26 cellular contexts compared by ENCODE assay signal in genomic region chr22:32706149-32706548, GRCh38.
A peak's percentile ranks its signal among the peaks of the same experiment; 100 is the strongest.
DNase-seq lines count a peak whose midpoint lies in the region; ATAC-seq and TF ChIP-seq lines count a peak whose summit lies in the region.
"Had no signal": no experiment of that assay in that cellular context is flagged by ENCODE, and none has a peak within 500 bp of the region (broad histone marks: within the 10 kb centered on the region; RNA-seq: fewer than 3 reads in every experiment).

No MANE protein-coding gene starts in this region.

- DNase-seq in DMS 273 (lab: John Stamatoyannopoulos, UW; ENCODE audit: unreplicated experiment) (peak; percentile 0), DMS 273 treated with DMSO at 0.1 percent for 48 hours (lab: John Stamatoyannopoulos, UW) (no peak), GM23338 (ENCODE audit: low spot score) (peak; percentile 29), OCI-M1 (lab: John Stamatoyannopoulos, UW) (peak; percentile 70), endodermal cell (no peak), NCI-H748 (lab: John Stamatoyannopoulos, UW; ENCODE audit: unreplicated experiment) (no peak)
- no peak for DNase-seq in activated CD8-positive, alpha-beta memory T cell treated with anti-CD3 and anti-CD28 coated beads, Interleukin-2, amount 50 U/mL, for 4 hours
- DNase-seq: activated CD4-positive, alpha-beta T cell treated with anti-CD3 and anti-CD28 coated beads, Interleukin-2, amount 50 U/mL, for 4 hours; activated gamma-delta T cell treated with Interleukin-2 at 50 U/mL for 16 hours; activated T-cell treated with anti-CD3 and anti-CD28 coated beads for 4 hours; anterior cingulate cortex; BE2C; central memory CD4-positive, alpha-beta T cell; COR-L47; MG63; NCI-H2029; NCI-H510A treated with DMSO at 0.1 percent for 48 hours; occipital lobe; SHP77; spleen; stomach; T-helper 17 cell had no signal

- no peak for TF ChIP-seq CTCF in GM23338 (conservative IDR thresholded peaks at IDR 0.05; ENCODE audit: low read depth in 2 of 2)
- TF ChIP-seq CTCF in endodermal cell (conservative IDR thresholded peaks at IDR 0.05) = no peak

- H3K27me3 Mint-ChIP-seq in GM23338 (ENCODE audit: insufficient read depth, low read depth, poor library complexity) = peaks cover 4% of the 10 kb centered on the region
- peaks cover 5% of the 10 kb centered on the region for H3K27me3 Mint-ChIP-seq in endodermal cell (ENCODE audit: insufficient read depth)

- H3K4me1 Mint-ChIP-seq in GM23338 (no peaks in the 10 kb centered on the region), endodermal cell (no peaks in the 10 kb centered on the region)
- H3K4me1 Mint-ChIP-seq: T-helper 17 cell had no signal

- WGBS in endodermal cell (ENCODE audit: insufficient coverage in 1 of 2, insufficient read length in 1 of 2), 2 experiments = 83 to 93% methylated on average over 1 to 3 of the region's 5 CpGs

- H3K27ac ChIP-seq in GM23338 (ENCODE audit: low read depth) (no peak overlapping the region), endodermal cell (ENCODE audit: low read depth, low read length) (no peak overlapping the region)
- H3K27ac ChIP-seq: 22Rv1, epithelial cell of prostate, gastroesophageal sphincter, spleen, stomach had no signal

- H4K20me1 ChIP-seq in GM23338 (replicated peaks; ENCODE audit: insufficient read depth) = no peaks in the 10 kb centered on the region

- no peak overlapping the region for H3K27ac Mint-ChIP-seq in GM23338
- H3K27ac Mint-ChIP-seq in endodermal cell = no peak overlapping the region
- H3K27ac Mint-ChIP-seq: T-helper 17 cell had no signal

- H2AFZ ChIP-seq in GM23338 = no peak overlapping the region

- H3K9me3 ChIP-seq in endodermal cell (ENCODE audit: control insufficient read depth, low read length) = peaks cover 29% of the 10 kb centered on the region
- H3K9me3 ChIP-seq: BE2C had no signal

- no peak overlapping the region for H3K4me2 ChIP-seq in GM23338

- ATAC-seq in GM23338 = no peak
- no peak for ATAC-seq in GM19463 (IDR thresholded peaks at IDR 0.05; ENCODE audit: unreplicated experiment)
- ATAC-seq: gastroesophageal sphincter, T-helper 17 cell had no signal

- H3K9ac ChIP-seq in endodermal cell (ENCODE audit: extremely low read depth, low read length, poor library complexity, severe bottlenecking) = no peak overlapping the region

- peaks cover 31% of the 10 kb centered on the region for H3K9me3 Mint-ChIP-seq in GM23338
- H3K9me3 Mint-ChIP-seq in endodermal cell = peaks cover 31% of the 10 kb centered on the region

- H3K4me3 ChIP-seq in GM23338 (no peak overlapping the region), endodermal cell (ENCODE audit: low read length) (peak overlapping the region; percentile 40)
- H3K4me3 ChIP-seq: gastroesophageal sphincter, MG63, spleen, stomach had no signal

- peaks cover 13% of the 10 kb centered on the region for H3K9me2 ChIP-seq in GM23338 (ENCODE audit: insufficient read depth)

- no peaks in the 10 kb centered on the region for H3K79me2 ChIP-seq in GM23338 (replicated peaks; ENCODE audit: insufficient read depth)

- no peaks in the 10 kb centered on the region for H3K27me3 ChIP-seq in GM23338 (ENCODE audit: insufficient read depth)
- no peaks in the 10 kb centered on the region for H3K27me3 ChIP-seq in endodermal cell (ENCODE audit: control insufficient read depth, insufficient read depth, low read length, poor library complexity, severe bottlenecking)
- H3K27me3 ChIP-seq: BE2C, gastroesophageal sphincter, MG63, spleen, stomach had no signal

- H3K36me3 ChIP-seq in GM23338 (ENCODE audit: insufficient read depth) (peaks cover 8% of the 10 kb centered on the region; the same call in 1 of the 2 replicates), endodermal cell (ENCODE audit: control insufficient read depth, insufficient read depth, low read length) (no peaks in the 10 kb centered on the region)
- H3K36me3 ChIP-seq: BE2C, gastroesophageal sphincter, MG63, spleen, stomach had no signal

- H3K36me3 Mint-ChIP-seq in GM23338 (ENCODE audit: low read depth) = peaks cover 19% of the 10 kb centered on the region
- no peaks in the 10 kb centered on the region for H3K36me3 Mint-ChIP-seq in endodermal cell (ENCODE audit: low read depth)

- H3K4me3 Mint-ChIP-seq in GM23338 = no peak overlapping the region
- no peak overlapping the region for H3K4me3 Mint-ChIP-seq in endodermal cell
- H3K4me3 Mint-ChIP-seq: T-helper 17 cell had no signal

- H3K4me1 ChIP-seq in GM23338 (ENCODE audit: insufficient read depth) (no peaks in the 10 kb centered on the region), endodermal cell (ENCODE audit: control insufficient read depth, insufficient read depth, low read length) (no peaks in the 10 kb centered on the region)
- H3K4me1 ChIP-seq: BE2C, spleen, stomach had no signal

- H3F3A ChIP-seq in GM23338 (replicated peaks; ENCODE audit: low read depth) = no peaks in the 10 kb centered on the region

TF ChIP-seq in GM23338, 12 proteins besides CTCF, POLR2A, EP300 and RAD21:
- TF ChIP-seq NANOG (IDR thresholded peaks at IDR 0.05; ENCODE audit: borderline replicate concordance) = no peak
- no peak for TF ChIP-seq POLR2AphosphoS5 (IDR thresholded peaks at IDR 0.05; ENCODE audit: low read depth)
- no peak for TF ChIP-seq CREB1 (CRISPR knock-in tag; IDR thresholded peaks at IDR 0.05; ENCODE audit: low read depth)
- no peak for TF ChIP-seq ZNF114 (CRISPR knock-in tag; IDR thresholded peaks at IDR 0.05)
- no peak for TF ChIP-seq ZNF462 (CRISPR knock-in tag; IDR thresholded peaks at IDR 0.05)

Comparison
In these comparisons a context has a peak if more than half of its experiments do, and no peak if none do; other contexts are left out.
1. DNase-seq: peak in DMS 273 (single experiment), GM23338 (single experiment) and OCI-M1 (single experiment); none in DMS 273 treated with DMSO at 0.1 percent for 48 hours (single experiment), endodermal cell (single experiment), activated CD8-positive, alpha-beta memory T cell treated with anti-CD3 and anti-CD28 coated beads, Interleukin-2, amount 50 U/mL, for 4 hours (single experiment) and NCI-H748 (single experiment).